8 cellular contexts compared by ENCODE assay signal in the genomic region with DNA sequence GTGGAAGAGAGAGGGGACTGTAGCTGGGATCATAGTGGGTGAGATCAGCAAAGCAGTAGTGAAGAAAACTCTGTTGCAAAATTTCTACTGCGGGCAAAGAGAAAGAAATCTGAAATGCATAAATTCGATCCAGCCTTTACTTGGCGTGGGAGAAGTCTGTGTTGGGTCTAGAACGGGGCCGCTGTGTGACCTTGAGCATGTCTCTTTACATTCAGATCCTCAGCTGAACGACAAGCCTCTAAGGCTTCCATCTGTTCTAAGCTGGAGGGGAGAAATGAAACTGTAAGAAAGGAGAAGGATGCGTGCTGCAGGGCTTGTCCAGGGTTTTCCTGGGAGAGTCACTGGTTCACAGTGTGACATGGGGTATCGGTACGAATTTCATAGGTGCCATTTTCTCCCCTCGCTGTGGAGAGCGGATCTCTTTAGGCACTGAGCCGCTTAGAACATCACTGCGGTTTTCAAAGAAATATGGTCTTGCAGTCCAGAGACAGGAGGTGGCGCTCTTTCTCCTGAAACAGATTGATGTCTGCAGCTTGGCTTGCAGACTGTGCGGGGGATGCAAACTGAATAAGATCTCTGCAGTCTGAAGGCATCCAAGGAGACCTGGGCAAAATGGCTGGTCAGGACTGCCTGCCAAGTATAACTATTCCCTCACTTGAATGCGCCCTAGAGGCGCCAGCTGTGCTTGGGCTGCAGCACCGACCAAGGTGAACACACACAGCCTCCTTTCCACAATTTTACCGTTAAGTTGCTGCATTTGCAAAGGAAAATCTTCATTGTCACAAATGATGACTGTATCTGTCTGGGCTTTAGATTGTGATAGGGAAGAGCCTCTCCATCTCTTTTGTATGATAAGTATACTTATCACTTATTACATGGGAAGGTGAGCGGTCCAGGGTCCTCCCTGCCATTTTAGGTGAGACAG.
DNase-seq lines count a peak whose midpoint lies in the region; ATAC-seq and TF ChIP-seq lines count a peak whose summit lies in the region.

No MANE protein-coding gene starts in this region.

- peak overlapping the region; percentile 42 for H3K4me3 ChIP-seq in AG04449 (ENCODE audit: low read depth, low read length)
- no peak overlapping the region for H3K4me3 ChIP-seq in colonic mucosa
- H3K4me3 ChIP-seq in lower leg skin (ENCODE audit: low read depth, poor library complexity, severe bottlenecking): no peak overlapping the region

- H3K4me1 ChIP-seq in colonic mucosa: no peaks in the 10 kb centered on the region

- ATAC-seq in GM18520 (IDR thresholded peaks at IDR 0.05; ENCODE audit: unreplicated experiment): peak; percentile 65
- ATAC-seq in HG03378 (IDR thresholded peaks at IDR 0.05; ENCODE audit: unreplicated experiment): peak; percentile 62

- H3K9me3 ChIP-seq in colonic mucosa: no peaks in the 10 kb centered on the region

- no peak overlapping the region for H3K9ac ChIP-seq in colonic mucosa (ENCODE audit: low read depth in 2 of 2, low read length in 2 of 2)

- POLR2A ChIA-PET in AG04449 (lab: Yijun Ruan, JAX): no interaction called here

- no peaks in the 10 kb centered on the region for H3K27me3 ChIP-seq in colonic mucosa

- no peak for TF ChIP-seq POLR2A in lower leg skin (IDR thresholded peaks at IDR 0.05)

- CTCF ChIA-PET in AG04449 (lab: Yijun Ruan, JAX): interaction anchor here (1.0 to 4.9 kb wide), 20 partner anchors 9 to 909 kb away, joined by 3 to 29 read pairs (median 5); no protein-coding TSS in a partner anchor

- DNase-seq in AG04449 (ENCODE audit: low read depth, low spot score) (peak; percentile 52), NCI-H524 (lab: John Stamatoyannopoulos, UW) (peak; percentile 78 to 91), colonic mucosa (peak; percentile 83), lower leg skin (ENCODE audit: low spot score in 2 of 2) (peak; percentile 67 to 92)
- peak; percentile 87 for DNase-seq in activated CD4-positive, alpha-beta T cell treated with anti-CD3 and anti-CD28 coated beads for 48 hours
- DNase-seq in stimulated activated CD4-positive, alpha-beta T cell treated with anti-CD3 and anti-CD28 coated beads, TNF-alpha, amount 100 ng/mL, for 4 hours (ENCODE audit: low read depth in 3 of 3): peak; percentile 35 to 68 (median 66)

- H3K36me3 ChIP-seq in colonic mucosa: no peaks in the 10 kb centered on the region

- intact Hi-C loops in colonic mucosa (cut with DNase I): loop anchor here (2.0 to 5.0 kb wide), 2 partner anchors 97 to 133 kb away; no protein-coding TSS in a partner anchor
- intact Hi-C loops in lower leg skin (cut with DNase I; ENCODE audit: low total_unique reads): loop anchor here (10.0 kb wide), 1 partner anchor 115 kb away; no protein-coding TSS in a partner anchor

- TF ChIP-seq CTCF in AG04449 (IDR thresholded peaks at IDR 0.05; ENCODE audit: insufficient read depth, low read length, missing control alignments): peak; percentile 79
- peak; percentile 73 for TF ChIP-seq CTCF in colonic mucosa (IDR thresholded peaks at IDR 0.05)
- peak in 1 of 3 donors; percentile 61 for TF ChIP-seq CTCF in lower leg skin (IDR thresholded peaks at IDR 0.05)

- H3K27ac ChIP-seq in colonic mucosa: no peak overlapping the region

- 41 to 43% methylated on average over 20 of the region's 20 CpGs for WGBS in lower leg skin, 2 donors
